Comparison of ENCODE assay signal across 9 cellular contexts in genomic region chr17:21028192-21028591, GRCh38. TPM values are rescaled to one million over a fixed set of nuclear protein-coding genes. Genes with fewer than 3 reads are reported as not detected.
DNase-seq lines count a peak whose midpoint lies in the region; ATAC-seq and TF ChIP-seq lines count a peak whose summit lies in the region.
"Had no signal": no experiment of that assay in that cellular context is flagged by ENCODE, and none has a peak within 500 bp of the region (broad histone marks: within the 10 kb centered on the region; RNA-seq: fewer than 3 reads in every experiment).

No MANE protein-coding gene starts in this region.

- CTCF ChIA-PET in activated naive CD4-positive, alpha-beta T cell treated with anti-CD3 and anti-CD28 coated beads for 36 hours (lab: Charles Lee), result interaction anchor here (2.0 kb wide), 1 partner anchor 15 kb away, joined by 4 read pairs; no protein-coding TSS in a partner anchor
- CTCF ChIA-PET in Caco-2 (lab: Charles Lee), result interaction anchor here (0.6 kb wide), 1 partner anchor 35 kb away, joined by 5 read pairs; no protein-coding TSS in a partner anchor

- POLR2A ChIA-PET in Caco-2 (lab: Charles Lee), result no interaction called here

- peaks cover 73% of the 10 kb centered on the region for H3K4me1 Mint-ChIP-seq in activated naive CD4-positive, alpha-beta T cell treated with anti-CD3 and anti-CD28 coated beads for 36 hours (ENCODE audit: low read depth)
- H3K4me1 Mint-ChIP-seq in T-helper 17 cell, result peaks cover 48% of the 10 kb centered on the region
- H3K4me1 Mint-ChIP-seq in glutamatergic neuron (ENCODE audit: low read depth, unreplicated experiment), result peaks cover 32% of the 10 kb centered on the region
- H3K4me1 Mint-ChIP-seq in stimulated activated effector memory CD8-positive, alpha-beta T cell treated with anti-CD3 and anti-CD28 coated beads, Interleukin-12 subunit alpha, Interleukin-12 subunit beta, amount 100 ng/mL, for 72 hours, result peaks cover 67% of the 10 kb centered on the region
- peaks cover 7% of the 10 kb centered on the region for H3K4me1 Mint-ChIP-seq in Caco-2 (ENCODE audit: low read depth, unreplicated experiment)

- peaks cover 1% of the 10 kb centered on the region for H3K36me3 ChIP-seq in Caco-2 (ENCODE audit: control insufficient read depth, insufficient read depth, low read length)

- peaks cover 36% of the 10 kb centered on the region for H3K36me3 Mint-ChIP-seq in activated naive CD4-positive, alpha-beta T cell treated with anti-CD3 and anti-CD28 coated beads for 36 hours (ENCODE audit: low read depth)
- H3K36me3 Mint-ChIP-seq in T-helper 17 cell (ENCODE audit: low read depth) (peaks cover 3% of the 10 kb centered on the region), glutamatergic neuron (ENCODE audit: unreplicated experiment) (no peaks in the 10 kb centered on the region), Caco-2 (ENCODE audit: insufficient read depth, unreplicated experiment) (peaks cover 78% of the 10 kb centered on the region)
- H3K36me3 Mint-ChIP-seq in stimulated activated effector memory CD8-positive, alpha-beta T cell treated with anti-CD3 and anti-CD28 coated beads, Interleukin-12 subunit alpha, Interleukin-12 subunit beta, amount 100 ng/mL, for 72 hours, result peaks cover 83% of the 10 kb centered on the region

- TF ChIP-seq CTCF in glutamatergic neuron (IDR thresholded peaks at IDR 0.05; ENCODE audit: partially characterized antibody, unreplicated experiment) (no peak), Caco-2 (IDR thresholded peaks at IDR 0.05; ENCODE audit: insufficient read depth in 1 of 2, low read depth in 1 of 2, low read length in 1 of 2, severe bottlenecking in 1 of 2, unreplicated experiment in 1 of 2) (no peak)

- no peak for DNase-seq in activated naive CD4-positive, alpha-beta T cell treated with anti-CD3 and anti-CD28 coated beads for 36 hours
- no peak for DNase-seq in activated naive CD4-positive, alpha-beta T cell (lab: John Stamatoyannopoulos, UW)
- DNase-seq in T-helper 17 cell (no peak), glutamatergic neuron (no peak), Caco-2 (no peak)
- no peak for DNase-seq in stimulated activated effector memory CD8-positive, alpha-beta T cell treated with anti-CD3 and anti-CD28 coated beads, Interleukin-12 subunit alpha, Interleukin-12 subunit beta, amount 100 ng/mL, for 72 hours (ENCODE audit: low spot score in 2 of 2)
- DNase-seq: activated T-cell treated with anti-CD3 and anti-CD28 coated beads for 4 hours had no signal

- H3K4me1 ChIP-seq in Caco-2, result no peaks in the 10 kb centered on the region

- H3K27me3 ChIP-seq in Caco-2 (replicated peaks; ENCODE audit: control insufficient read depth, insufficient read depth, low read length), result no peaks in the 10 kb centered on the region

- H3K4me3 ChIP-seq in Caco-2 (ENCODE audit: low read depth, low read length), result no peak overlapping the region

- H3K4me3 Mint-ChIP-seq in activated naive CD4-positive, alpha-beta T cell treated with anti-CD3 and anti-CD28 coated beads for 36 hours, result no peak overlapping the region
- no peak overlapping the region for H3K4me3 Mint-ChIP-seq in T-helper 17 cell
- H3K4me3 Mint-ChIP-seq in glutamatergic neuron (ENCODE audit: unreplicated experiment), result no peak overlapping the region
- peak overlapping the region; percentile 46 for H3K4me3 Mint-ChIP-seq in stimulated activated effector memory CD8-positive, alpha-beta T cell treated with anti-CD3 and anti-CD28 coated beads, Interleukin-12 subunit alpha, Interleukin-12 subunit beta, amount 100 ng/mL, for 72 hours
- H3K4me3 Mint-ChIP-seq in Caco-2 (ENCODE audit: unreplicated experiment), result no peak overlapping the region

- no peaks in the 10 kb centered on the region for H3K9me3 Mint-ChIP-seq in activated naive CD4-positive, alpha-beta T cell treated with anti-CD3 and anti-CD28 coated beads for 36 hours
- H3K9me3 Mint-ChIP-seq in glutamatergic neuron (ENCODE audit: unreplicated experiment), result peaks cover 2% of the 10 kb centered on the region
- no peaks in the 10 kb centered on the region for H3K9me3 Mint-ChIP-seq in stimulated activated effector memory CD8-positive, alpha-beta T cell treated with anti-CD3 and anti-CD28 coated beads, Interleukin-12 subunit alpha, Interleukin-12 subunit beta, amount 100 ng/mL, for 72 hours
- no peaks in the 10 kb centered on the region for H3K9me3 Mint-ChIP-seq in Caco-2 (ENCODE audit: unreplicated experiment)

- no TSS peak for BruUV-seq in Caco-2 (replicated peaks; lab: Mats Ljungman, UMichigan)

- ATAC-seq in T-helper 17 cell, result no peak
- no peak for ATAC-seq in stimulated activated effector memory CD8-positive, alpha-beta T cell treated with anti-CD3 and anti-CD28 coated beads, Interleukin-12 subunit alpha, Interleukin-12 subunit beta, amount 100 ng/mL, for 72 hours
- ATAC-seq in HG03175 (IDR thresholded peaks at IDR 0.05; ENCODE audit: unreplicated experiment), result no peak
- no peak for ATAC-seq in HG03442 (IDR thresholded peaks at IDR 0.05; ENCODE audit: unreplicated experiment)

- H3K9me3 ChIP-seq in T-helper 17 cell (ENCODE audit: control insufficient read depth, low read length, poor library complexity, severe bottlenecking) (no peaks in the 10 kb centered on the region), Caco-2 (no peaks in the 10 kb centered on the region)

- intact Hi-C loops in activated naive CD4-positive, alpha-beta T cell treated with anti-CD3 and anti-CD28 coated beads for 36 hours (cut with micrococcal nuclease), result loop anchor here (2.0 kb wide), 1 partner anchor 15 kb away; the partner anchor contains the start of gene USP22
- intact Hi-C loops in Caco-2 (cut with micrococcal nuclease; ENCODE audit: unreplicated experiment), result no loop called here

- no peaks in the 10 kb centered on the region for H3K27me3 Mint-ChIP-seq in activated naive CD4-positive, alpha-beta T cell treated with anti-CD3 and anti-CD28 coated beads for 36 hours (ENCODE audit: low read depth)
- H3K27me3 Mint-ChIP-seq in T-helper 17 cell, result no peaks in the 10 kb centered on the region
- H3K27me3 Mint-ChIP-seq in glutamatergic neuron (ENCODE audit: unreplicated experiment), result no peaks in the 10 kb centered on the region
- H3K27me3 Mint-ChIP-seq in Caco-2 (ENCODE audit: insufficient read depth, unreplicated experiment), result no peaks in the 10 kb centered on the region

- peak overlapping the region; percentile 80 for H3K27ac Mint-ChIP-seq in activated naive CD4-positive, alpha-beta T cell treated with anti-CD3 and anti-CD28 coated beads for 36 hours
- peak overlapping the region; percentile 76 for H3K27ac Mint-ChIP-seq in T-helper 17 cell
- peak overlapping the region; percentile 53 for H3K27ac Mint-ChIP-seq in glutamatergic neuron (ENCODE audit: unreplicated experiment)
- peak overlapping the region; percentile 83 for H3K27ac Mint-ChIP-seq in stimulated activated effector memory CD8-positive, alpha-beta T cell treated with anti-CD3 and anti-CD28 coated beads, Interleukin-12 subunit alpha, Interleukin-12 subunit beta, amount 100 ng/mL, for 72 hours
- no peak overlapping the region for H3K27ac Mint-ChIP-seq in Caco-2 (ENCODE audit: unreplicated experiment)

RNA-seq across cellular contexts. Expression of gene USP22, which starts 14.6 kb away (rescaled TPM):
- 100 to 1,000 TPM; 140 to 144 TPM for total RNA-seq in activated naive CD4-positive, alpha-beta T cell treated with anti-CD3 and anti-CD28 coated beads for 36 hours
- total RNA-seq in T-helper 17 cell, result 100 to 1,000 TPM; 158 to 177 TPM
- 420 TPM for total RNA-seq in glutamatergic neuron (ENCODE audit: unreplicated experiment)
- 255 and 267 TPM in 2 replicates for total RNA-seq in Caco-2 (2022)
